ENCODE assay signal across 9 cellular contexts in the genomic region with DNA sequence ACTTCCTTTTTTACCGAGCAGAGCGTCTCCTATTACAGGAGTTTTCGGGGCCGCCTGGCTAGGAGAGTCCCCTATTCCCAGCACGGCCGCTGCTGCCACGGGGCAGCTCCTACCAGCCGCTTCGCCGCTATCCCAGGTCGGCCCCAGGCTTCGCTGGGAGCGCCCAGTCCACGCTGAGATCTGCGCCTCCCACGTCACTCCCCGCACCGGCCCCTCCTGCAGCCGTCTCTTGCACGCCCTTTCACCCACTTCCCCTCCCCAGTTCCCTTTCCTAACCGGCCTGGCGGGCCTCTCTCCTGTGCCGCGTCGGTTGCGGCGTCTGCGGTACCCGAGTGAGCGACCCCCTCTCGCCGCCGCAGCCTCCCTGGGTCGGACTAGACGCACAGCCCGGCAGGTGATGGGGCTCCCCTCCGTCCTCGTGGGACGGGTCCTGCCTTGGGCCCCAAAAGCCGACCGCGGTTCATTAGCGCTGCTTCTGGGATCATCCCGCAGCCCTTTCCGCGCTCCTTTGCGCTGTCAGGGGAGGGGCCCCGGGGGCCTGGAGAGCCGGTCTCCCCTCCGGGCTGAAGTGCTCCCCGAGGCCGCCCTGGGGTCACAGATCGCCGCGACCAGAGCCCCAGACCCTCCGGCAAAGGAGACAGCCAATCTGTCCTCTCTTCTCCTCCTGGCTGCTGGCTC.
A peak's percentile ranks its signal among the peaks of the same experiment; 100 is the strongest.
DNase-seq lines count a peak whose midpoint lies in the region; ATAC-seq and TF ChIP-seq lines count a peak whose summit lies in the region.
"Had no signal": no experiment of that assay in that cellular context is flagged by ENCODE, and none has a peak within 500 bp of the region (broad histone marks: within the 10 kb centered on the region; RNA-seq: fewer than 3 reads in every experiment).

No MANE protein-coding gene starts in this region.

- H3K36me3 ChIP-seq in body of pancreas (replicated peaks in 1 of 2; ENCODE audit: insufficient read depth in 1 of 2, low read depth in 2 of 2) (no peaks in the 10 kb centered on the region), subcutaneous abdominal adipose tissue (ENCODE audit: control insufficient read depth in 5 of 5, insufficient read depth in 5 of 5, low read length in 5 of 5) (no peaks in the 10 kb centered on the region)
- H3K36me3 ChIP-seq: cardiac muscle cell had no signal

- TF ChIP-seq CTCF in body of pancreas (IDR thresholded peaks at IDR 0.05), result no peak

- H3K9ac ChIP-seq in subcutaneous abdominal adipose tissue (ENCODE audit: low read length in 5 of 5), result peak overlapping the region in 4 of 5 donors; percentile 66 to 77 (median 70)

- no peaks in the 10 kb centered on the region for H3K9me3 ChIP-seq in body of pancreas
- H3K9me3 ChIP-seq in subcutaneous abdominal adipose tissue (ENCODE audit: control insufficient read depth in 5 of 5, low read length in 5 of 5), result no peaks in the 10 kb centered on the region

- DNase-seq in NCI-H2227 (lab: John Stamatoyannopoulos, UW; ENCODE audit: unreplicated experiment), result peak; percentile 13
- DNase-seq in NCI-H2227 treated with DMSO at 0.1 percent for 48 hours (lab: John Stamatoyannopoulos, UW), result no peak
- DNase-seq in HuH-7 (ENCODE audit: low spot score), result peak; percentile 24
- DNase-seq in T-helper 22 cell (ENCODE audit: low read depth), result peak; percentile 41
- peak; percentile 55 to 79 (median 66) for DNase-seq in body of pancreas
- peak; percentile 83 for DNase-seq in mucosa of gallbladder (ENCODE audit: low spot score)
- DNase-seq in GOT3 (lab: John Stamatoyannopoulos, UW), result no peak

- 39 to 49% methylated on average over 44 to 55 of the region's 56 CpGs for WGBS in body of pancreas, 2 donors

- H3K27ac ChIP-seq in body of pancreas, result peak overlapping the region; percentile 57 to 87 (median 82)
- H3K27ac ChIP-seq in subcutaneous abdominal adipose tissue (ENCODE audit: low read depth, low read length), result peak overlapping the region; percentile 37
- H3K27ac ChIP-seq: cardiac muscle cell had no signal

- H3K4me3 ChIP-seq in body of pancreas (peak overlapping the region in 1 of 2 donors; percentile 0), subcutaneous abdominal adipose tissue (ENCODE audit: low read depth in 1 of 5, low read length in 5 of 5) (peak overlapping the region; percentile 61 to 66 (median 65))
- H3K4me3 ChIP-seq: cardiac muscle cell had no signal

- TF ChIP-seq POLR2A in body of pancreas (IDR thresholded peaks at IDR 0.05), result peak; percentile 12 to 76 (median 46)

- intact Hi-C loops in body of pancreas (cut with DNase I), result no loop called here

- ATAC-seq in body of pancreas, result peak; percentile 59

- H3K4me1 ChIP-seq in body of pancreas (peaks cover 59% of the 10 kb centered on the region), subcutaneous abdominal adipose tissue (ENCODE audit: control insufficient read depth in 5 of 5, insufficient read depth in 5 of 5, low read length in 5 of 5) (peaks cover 0 to 28% (median 5%) of the 10 kb centered on the region in 5 donors)

- no peaks in the 10 kb centered on the region for H3K27me3 ChIP-seq in body of pancreas
- peaks cover 0 to 3% (median 0%) of the 10 kb centered on the region in 5 donors for H3K27me3 ChIP-seq in subcutaneous abdominal adipose tissue (ENCODE audit: control insufficient read depth in 5 of 5, insufficient read depth in 4 of 5, low read length in 5 of 5)
- H3K27me3 ChIP-seq: cardiac muscle cell had no signal

Comparison
In these comparisons a context has a peak if more than half of its experiments do, and no peak if none do; other contexts are left out.
1. DNase-seq: peak in NCI-H2227 (single experiment), HuH-7 (single experiment), T-helper 22 cell (single experiment), body of pancreas (4 of 4) and mucosa of gallbladder (single experiment); none in NCI-H2227 treated with DMSO at 0.1 percent for 48 hours (single experiment) and GOT3 (single experiment).